In genomic region chr6:30877419-30878262, GRCh38 we compare ENCODE assay signal across 1 cellular context.
TF ChIP-seq lines count a peak whose summit lies in the region.

No MANE protein-coding gene starts in this region.

TF ChIP-seq in HepG2, 621 proteins besides CTCF, POLR2A, EP300 and RAD21 (continued from another document and continues in another):
- TF ChIP-seq, protein P1, sequence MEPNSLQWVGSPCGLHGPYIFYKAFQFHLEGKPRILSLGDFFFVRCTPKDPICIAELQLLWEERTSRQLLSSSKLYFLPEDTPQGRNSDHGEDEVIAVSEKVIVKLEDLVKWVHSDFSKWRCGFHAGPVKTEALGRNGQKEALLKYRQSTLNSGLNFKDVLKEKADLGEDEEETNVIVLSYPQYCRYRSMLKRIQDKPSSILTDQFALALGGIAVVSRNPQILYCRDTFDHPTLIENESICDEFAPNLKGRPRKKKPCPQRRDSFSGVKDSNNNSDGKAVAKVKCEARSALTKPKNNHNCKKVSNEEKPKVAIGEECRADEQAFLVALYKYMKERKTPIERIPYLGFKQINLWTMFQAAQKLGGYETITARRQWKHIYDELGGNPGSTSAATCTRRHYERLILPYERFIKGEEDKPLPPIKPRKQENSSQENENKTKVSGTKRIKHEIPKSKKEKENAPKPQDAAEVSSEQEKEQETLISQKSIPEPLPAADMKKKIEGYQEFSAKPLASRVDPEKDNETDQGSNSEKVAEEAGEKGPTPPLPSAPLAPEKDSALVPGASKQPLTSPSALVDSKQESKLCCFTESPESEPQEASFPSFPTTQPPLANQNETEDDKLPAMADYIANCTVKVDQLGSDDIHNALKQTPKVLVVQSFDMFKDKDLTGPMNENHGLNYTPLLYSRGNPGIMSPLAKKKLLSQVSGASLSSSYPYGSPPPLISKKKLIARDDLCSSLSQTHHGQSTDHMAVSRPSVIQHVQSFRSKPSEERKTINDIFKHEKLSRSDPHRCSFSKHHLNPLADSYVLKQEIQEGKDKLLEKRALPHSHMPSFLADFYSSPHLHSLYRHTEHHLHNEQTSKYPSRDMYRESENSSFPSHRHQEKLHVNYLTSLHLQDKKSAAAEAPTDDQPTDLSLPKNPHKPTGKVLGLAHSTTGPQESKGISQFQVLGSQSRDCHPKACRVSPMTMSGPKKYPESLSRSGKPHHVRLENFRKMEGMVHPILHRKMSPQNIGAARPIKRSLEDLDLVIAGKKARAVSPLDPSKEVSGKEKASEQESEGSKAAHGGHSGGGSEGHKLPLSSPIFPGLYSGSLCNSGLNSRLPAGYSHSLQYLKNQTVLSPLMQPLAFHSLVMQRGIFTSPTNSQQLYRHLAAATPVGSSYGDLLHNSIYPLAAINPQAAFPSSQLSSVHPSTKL (CRISPR knock-in tag; IDR thresholded peaks at IDR 0.05) = peak; percentile 77
- TF ChIP-seq ZNF589 (CRISPR knock-in tag; conservative IDR thresholded peaks at IDR 0.05) = no peak
- peak; percentile 52; the same call in 1 of the 2 replicates for TF ChIP-seq GABPB1 (CRISPR knock-in tag; IDR thresholded peaks at IDR 0.05)
- peak; percentile 69; the same call in 1 of the 2 replicates for TF ChIP-seq SP4 (CRISPR knock-in tag; IDR thresholded peaks at IDR 0.05)
- TF ChIP-seq ZNF367 (CRISPR knock-in tag; IDR thresholded peaks at IDR 0.05; ENCODE audit: borderline replicate concordance) = no peak
- TF ChIP-seq PHB2 (IDR thresholded peaks at IDR 0.05; ENCODE audit: partially characterized antibody) = no peak
- TF ChIP-seq, protein P2, sequence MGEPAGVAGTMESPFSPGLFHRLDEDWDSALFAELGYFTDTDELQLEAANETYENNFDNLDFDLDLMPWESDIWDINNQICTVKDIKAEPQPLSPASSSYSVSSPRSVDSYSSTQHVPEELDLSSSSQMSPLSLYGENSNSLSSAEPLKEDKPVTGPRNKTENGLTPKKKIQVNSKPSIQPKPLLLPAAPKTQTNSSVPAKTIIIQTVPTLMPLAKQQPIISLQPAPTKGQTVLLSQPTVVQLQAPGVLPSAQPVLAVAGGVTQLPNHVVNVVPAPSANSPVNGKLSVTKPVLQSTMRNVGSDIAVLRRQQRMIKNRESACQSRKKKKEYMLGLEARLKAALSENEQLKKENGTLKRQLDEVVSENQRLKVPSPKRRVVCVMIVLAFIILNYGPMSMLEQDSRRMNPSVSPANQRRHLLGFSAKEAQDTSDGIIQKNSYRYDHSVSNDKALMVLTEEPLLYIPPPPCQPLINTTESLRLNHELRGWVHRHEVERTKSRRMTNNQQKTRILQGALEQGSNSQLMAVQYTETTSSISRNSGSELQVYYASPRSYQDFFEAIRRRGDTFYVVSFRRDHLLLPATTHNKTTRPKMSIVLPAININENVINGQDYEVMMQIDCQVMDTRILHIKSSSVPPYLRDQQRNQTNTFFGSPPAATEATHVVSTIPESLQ (CRISPR knock-in tag; conservative IDR thresholded peaks at IDR 0.05) = no peak
- TF ChIP-seq NFE2L2 (IDR thresholded peaks at IDR 0.05; ENCODE audit: low read length) = peak; percentile 17; the same call in 1 of the 2 replicates
- peak; percentile 66; the same call in 1 of the 2 replicates for TF ChIP-seq ARID2 (CRISPR knock-in tag; IDR thresholded peaks at IDR 0.05; ENCODE audit: borderline replicate concordance)
- no peak for TF ChIP-seq ZSCAN30 (CRISPR knock-in tag; IDR thresholded peaks at IDR 0.05)
- no peak for TF ChIP-seq NR2F2 (IDR thresholded peaks at IDR 0.05; ENCODE audit: borderline replicate concordance, low read depth)
- 0 out of 2 replicates have a peak, but pooled peaks have one; percentile 48 for TF ChIP-seq ZNF772 (CRISPR knock-in tag; IDR thresholded peaks at IDR 0.05)
- no peak for TF ChIP-seq RARG (CRISPR knock-in tag; IDR thresholded peaks at IDR 0.05; ENCODE audit: low read depth)
- TF ChIP-seq PAF1 (CRISPR knock-in tag; IDR thresholded peaks at IDR 0.05) = no peak
- TF ChIP-seq, protein P3, sequence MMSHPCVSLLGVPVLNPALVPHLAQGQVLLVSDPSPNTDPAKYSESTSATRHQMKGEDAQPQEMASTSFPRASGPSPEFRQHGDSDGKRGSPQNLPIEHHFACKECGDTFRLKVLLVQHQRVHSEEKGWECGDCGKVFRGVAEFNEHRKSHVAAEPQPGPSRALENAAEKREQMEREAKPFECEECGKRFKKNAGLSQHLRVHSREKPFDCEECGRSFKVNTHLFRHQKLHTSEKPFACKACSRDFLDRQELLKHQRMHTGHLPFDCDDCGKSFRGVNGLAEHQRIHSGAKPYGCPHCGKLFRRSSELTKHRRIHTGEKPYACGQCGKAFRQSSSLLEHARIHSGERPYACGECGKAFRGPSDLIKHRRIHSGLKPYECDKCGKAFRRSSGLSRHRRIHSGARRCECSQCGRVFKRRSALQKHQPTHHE (CRISPR knock-in tag; IDR thresholded peaks at IDR 0.05; ENCODE audit: borderline replicate concordance) = no peak
- no peak for TF ChIP-seq ZNF33B (CRISPR knock-in tag; IDR thresholded peaks at IDR 0.05)
- no peak for TF ChIP-seq ZNF737 (CRISPR knock-in tag; IDR thresholded peaks at IDR 0.05; ENCODE audit: borderline replicate concordance)
- peak; percentile 85 for TF ChIP-seq KAT8 (CRISPR knock-in tag; IDR thresholded peaks at IDR 0.05)
- TF ChIP-seq MZF1 (CRISPR knock-in tag; IDR thresholded peaks at IDR 0.05; ENCODE audit: borderline replicate concordance) = no peak
- TF ChIP-seq, protein P4, sequence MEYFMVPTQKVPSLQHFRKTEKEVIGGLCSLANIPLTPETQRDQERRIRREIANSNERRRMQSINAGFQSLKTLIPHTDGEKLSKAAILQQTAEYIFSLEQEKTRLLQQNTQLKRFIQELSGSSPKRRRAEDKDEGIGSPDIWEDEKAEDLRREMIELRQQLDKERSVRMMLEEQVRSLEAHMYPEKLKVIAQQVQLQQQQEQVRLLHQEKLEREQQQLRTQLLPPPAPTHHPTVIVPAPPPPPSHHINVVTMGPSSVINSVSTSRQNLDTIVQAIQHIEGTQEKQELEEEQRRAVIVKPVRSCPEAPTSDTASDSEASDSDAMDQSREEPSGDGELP (IDR thresholded peaks at IDR 0.05; ENCODE audit: borderline replicate concordance, low read depth) = no peak
- TF ChIP-seq, protein P5, sequence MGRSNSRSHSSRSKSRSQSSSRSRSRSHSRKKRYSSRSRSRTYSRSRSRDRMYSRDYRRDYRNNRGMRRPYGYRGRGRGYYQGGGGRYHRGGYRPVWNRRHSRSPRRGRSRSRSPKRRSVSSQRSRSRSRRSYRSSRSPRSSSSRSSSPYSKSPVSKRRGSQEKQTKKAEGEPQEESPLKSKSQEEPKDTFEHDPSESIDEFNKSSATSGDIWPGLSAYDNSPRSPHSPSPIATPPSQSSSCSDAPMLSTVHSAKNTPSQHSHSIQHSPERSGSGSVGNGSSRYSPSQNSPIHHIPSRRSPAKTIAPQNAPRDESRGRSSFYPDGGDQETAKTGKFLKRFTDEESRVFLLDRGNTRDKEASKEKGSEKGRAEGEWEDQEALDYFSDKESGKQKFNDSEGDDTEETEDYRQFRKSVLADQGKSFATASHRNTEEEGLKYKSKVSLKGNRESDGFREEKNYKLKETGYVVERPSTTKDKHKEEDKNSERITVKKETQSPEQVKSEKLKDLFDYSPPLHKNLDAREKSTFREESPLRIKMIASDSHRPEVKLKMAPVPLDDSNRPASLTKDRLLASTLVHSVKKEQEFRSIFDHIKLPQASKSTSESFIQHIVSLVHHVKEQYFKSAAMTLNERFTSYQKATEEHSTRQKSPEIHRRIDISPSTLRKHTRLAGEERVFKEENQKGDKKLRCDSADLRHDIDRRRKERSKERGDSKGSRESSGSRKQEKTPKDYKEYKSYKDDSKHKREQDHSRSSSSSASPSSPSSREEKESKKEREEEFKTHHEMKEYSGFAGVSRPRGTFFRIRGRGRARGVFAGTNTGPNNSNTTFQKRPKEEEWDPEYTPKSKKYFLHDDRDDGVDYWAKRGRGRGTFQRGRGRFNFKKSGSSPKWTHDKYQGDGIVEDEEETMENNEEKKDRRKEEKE (IDR thresholded peaks at IDR 0.05) = no peak
- no peak for TF ChIP-seq POGZ (CRISPR knock-in tag; IDR thresholded peaks at IDR 0.05)
- TF ChIP-seq AGO1 (IDR thresholded peaks at IDR 0.05; ENCODE audit: low read depth, low read length, poor library complexity, severe bottlenecking) = no peak
- no peak for TF ChIP-seq ZNF572 (CRISPR knock-in tag; IDR thresholded peaks at IDR 0.05)
- TF ChIP-seq RFXANK (CRISPR knock-in tag; IDR thresholded peaks at IDR 0.05) = 0 out of 2 replicates have a peak, but pooled peaks have one; percentile 63
- no peak for TF ChIP-seq SRSF1 (optimal IDR thresholded peaks at IDR 0.05; ENCODE audit: low read depth, low read length)
- no peak for TF ChIP-seq GLMP (CRISPR knock-in tag; IDR thresholded peaks at IDR 0.05; ENCODE audit: borderline replicate concordance)
- TF ChIP-seq ZNF660 (CRISPR knock-in tag; IDR thresholded peaks at IDR 0.05; ENCODE audit: borderline replicate concordance, low read depth) = no peak
- TF ChIP-seq ZSCAN22 (CRISPR knock-in tag; IDR thresholded peaks at IDR 0.05) = no peak
- TF ChIP-seq ZNF441 (CRISPR knock-in tag; IDR thresholded peaks at IDR 0.05; ENCODE audit: borderline replicate concordance) = no peak
- TF ChIP-seq, protein P6, sequence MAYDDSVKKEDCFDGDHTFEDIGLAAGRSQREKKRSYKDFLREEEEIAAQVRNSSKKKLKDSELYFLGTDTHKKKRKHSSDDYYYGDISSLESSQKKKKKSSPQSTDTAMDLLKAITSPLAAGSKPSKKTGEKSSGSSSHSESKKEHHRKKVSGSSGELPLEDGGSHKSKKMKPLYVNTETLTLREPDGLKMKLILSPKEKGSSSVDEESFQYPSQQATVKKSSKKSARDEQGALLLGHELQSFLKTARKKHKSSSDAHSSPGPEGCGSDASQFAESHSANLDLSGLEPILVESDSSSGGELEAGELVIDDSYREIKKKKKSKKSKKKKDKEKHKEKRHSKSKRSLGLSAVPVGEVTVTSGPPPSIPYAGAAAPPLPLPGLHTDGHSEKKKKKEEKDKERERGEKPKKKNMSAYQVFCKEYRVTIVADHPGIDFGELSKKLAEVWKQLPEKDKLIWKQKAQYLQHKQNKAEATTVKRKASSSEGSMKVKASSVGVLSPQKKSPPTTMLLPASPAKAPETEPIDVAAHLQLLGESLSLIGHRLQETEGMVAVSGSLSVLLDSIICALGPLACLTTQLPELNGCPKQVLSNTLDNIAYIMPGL (CRISPR knock-in tag; IDR thresholded peaks at IDR 0.05; ENCODE audit: borderline replicate concordance in 1 of 2, low read depth in 1 of 2) = peak; percentile 94 to 95
- no peak for TF ChIP-seq MAFG (CRISPR knock-in tag; IDR thresholded peaks at IDR 0.05)
- TF ChIP-seq HMGA1 (CRISPR knock-in tag; conservative IDR thresholded peaks at IDR 0.05) = no peak
- no peak for TF ChIP-seq ZNF230 (CRISPR knock-in tag; IDR thresholded peaks at IDR 0.05)
- TF ChIP-seq, protein P7, sequence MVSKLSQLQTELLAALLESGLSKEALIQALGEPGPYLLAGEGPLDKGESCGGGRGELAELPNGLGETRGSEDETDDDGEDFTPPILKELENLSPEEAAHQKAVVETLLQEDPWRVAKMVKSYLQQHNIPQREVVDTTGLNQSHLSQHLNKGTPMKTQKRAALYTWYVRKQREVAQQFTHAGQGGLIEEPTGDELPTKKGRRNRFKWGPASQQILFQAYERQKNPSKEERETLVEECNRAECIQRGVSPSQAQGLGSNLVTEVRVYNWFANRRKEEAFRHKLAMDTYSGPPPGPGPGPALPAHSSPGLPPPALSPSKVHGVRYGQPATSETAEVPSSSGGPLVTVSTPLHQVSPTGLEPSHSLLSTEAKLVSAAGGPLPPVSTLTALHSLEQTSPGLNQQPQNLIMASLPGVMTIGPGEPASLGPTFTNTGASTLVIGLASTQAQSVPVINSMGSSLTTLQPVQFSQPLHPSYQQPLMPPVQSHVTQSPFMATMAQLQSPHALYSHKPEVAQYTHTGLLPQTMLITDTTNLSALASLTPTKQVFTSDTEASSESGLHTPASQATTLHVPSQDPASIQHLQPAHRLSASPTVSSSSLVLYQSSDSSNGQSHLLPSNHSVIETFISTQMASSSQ (IDR thresholded peaks at IDR 0.05; ENCODE audit: low read depth) = no peak
- TF ChIP-seq, protein P7 (CRISPR knock-in tag; IDR thresholded peaks at IDR 0.05; ENCODE audit: borderline replicate concordance) = peak; percentile 22; the same call in 1 of the 2 replicates
- TF ChIP-seq SETDB1 (CRISPR knock-in tag; IDR thresholded peaks at IDR 0.05; ENCODE audit: borderline replicate concordance) = no peak
- no peak for TF ChIP-seq ZKSCAN5 (CRISPR knock-in tag; IDR thresholded peaks at IDR 0.05)
- TF ChIP-seq TEAD2 (CRISPR knock-in tag; IDR thresholded peaks at IDR 0.05) = no peak
- no peak for TF ChIP-seq FOXJ3 (CRISPR knock-in tag; IDR thresholded peaks at IDR 0.05; ENCODE audit: borderline replicate concordance)
- TF ChIP-seq ZNF329 (CRISPR knock-in tag; IDR thresholded peaks at IDR 0.05; ENCODE audit: low read depth) = no peak
- TF ChIP-seq PLRG1 (conservative IDR thresholded peaks at IDR 0.05) = no peak
- peak; percentile 44; the same call in 1 of the 2 replicates for TF ChIP-seq ZNF24 (IDR thresholded peaks at IDR 0.05)
- no peak for TF ChIP-seq ZNF256 (CRISPR knock-in tag; conservative IDR thresholded peaks at IDR 0.05)
- no peak for TF ChIP-seq ZNF780A (CRISPR knock-in tag; IDR thresholded peaks at IDR 0.05)
- TF ChIP-seq ZNF891 (CRISPR knock-in tag; IDR thresholded peaks at IDR 0.05) = no peak
- TF ChIP-seq, protein P8, sequence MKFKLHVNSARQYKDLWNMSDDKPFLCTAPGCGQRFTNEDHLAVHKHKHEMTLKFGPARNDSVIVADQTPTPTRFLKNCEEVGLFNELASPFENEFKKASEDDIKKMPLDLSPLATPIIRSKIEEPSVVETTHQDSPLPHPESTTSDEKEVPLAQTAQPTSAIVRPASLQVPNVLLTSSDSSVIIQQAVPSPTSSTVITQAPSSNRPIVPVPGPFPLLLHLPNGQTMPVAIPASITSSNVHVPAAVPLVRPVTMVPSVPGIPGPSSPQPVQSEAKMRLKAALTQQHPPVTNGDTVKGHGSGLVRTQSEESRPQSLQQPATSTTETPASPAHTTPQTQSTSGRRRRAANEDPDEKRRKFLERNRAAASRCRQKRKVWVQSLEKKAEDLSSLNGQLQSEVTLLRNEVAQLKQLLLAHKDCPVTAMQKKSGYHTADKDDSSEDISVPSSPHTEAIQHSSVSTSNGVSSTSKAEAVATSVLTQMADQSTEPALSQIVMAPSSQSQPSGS (CRISPR knock-in tag; IDR thresholded peaks at IDR 0.05) = peak; percentile 57; the same call in 1 of the 2 replicates
- TF ChIP-seq U2AF1 (optimal IDR thresholded peaks at IDR 0.05; ENCODE audit: low read depth, low read length) = no peak
